24 cellular contexts compared by ENCODE assay signal in genomic region chr3:97686258-97686657, GRCh38.
"Had no signal": no experiment of that assay in that cellular context is flagged by ENCODE, and none has a peak within 500 bp of the region (broad histone marks: within the 10 kb centered on the region; RNA-seq: fewer than 3 reads in every experiment).

No MANE protein-coding gene starts in this region.

- H3K27ac ChIP-seq: coronary artery, epithelial cell of prostate, esophagus squamous epithelium, gastrocnemius medialis, heart right ventricle, left lung, lower lobe of right lung had no signal

- H3K36me3 Mint-ChIP-seq: naive B cell; naive thymus-derived CD8-positive, alpha-beta T cell had no signal

- H3K4me3 Mint-ChIP-seq: effector memory CD8-positive, alpha-beta T cell; endodermal cell; mesothelial cell of epicardium; naive B cell; naive thymus-derived CD8-positive, alpha-beta T cell had no signal

- H3K9me3 ChIP-seq: esophagus squamous epithelium, gastrocnemius medialis, heart right ventricle, left lung, lower lobe of right lung, mucosa of descending colon had no signal

- H3K9me3 Mint-ChIP-seq: effector memory CD8-positive, alpha-beta T cell; endodermal cell; naive B cell had no signal

- ATAC-seq: effector memory CD8-positive, alpha-beta T cell; esophagus mucosa; gastrocnemius medialis; heart right ventricle; left cardiac atrium; left lung; left ventricle myocardium superior; lower lobe of right lung; mucosa of descending colon; naive thymus-derived CD8-positive, alpha-beta T cell had no signal

- H3K4me1 Mint-ChIP-seq: naive B cell; naive thymus-derived CD8-positive, alpha-beta T cell had no signal

- DNase-seq: effector CD8-positive, alpha-beta T cell; effector memory CD8-positive, alpha-beta T cell; endodermal cell; erythroblast; esophagus squamous epithelium; foreskin fibroblast; foreskin melanocyte; gastrocnemius medialis; glutamatergic neuron; head of caudate nucleus; heart right ventricle; hippocampal formation; left cardiac atrium; left lung; left ventricle myocardium superior; lower lobe of right lung; mesenchymal stem cell; mucosa of descending colon; naive B cell; naive thymus-derived CD8-positive, alpha-beta T cell had no signal

- H3K27me3 ChIP-seq: esophagus squamous epithelium, gastrocnemius medialis, heart right ventricle, left lung had no signal

- H3K4me1 ChIP-seq: heart right ventricle, left lung, lower lobe of right lung had no signal

- H3K27ac Mint-ChIP-seq: effector memory CD8-positive, alpha-beta T cell; endodermal cell; mesothelial cell of epicardium; naive B cell; naive thymus-derived CD8-positive, alpha-beta T cell had no signal

- H3K27me3 Mint-ChIP-seq: effector memory CD8-positive, alpha-beta T cell had no signal
